9 cellular contexts compared by ENCODE assay signal in genomic region chr1:225454067-225454618, GRCh38. TPM values are rescaled to one million over a fixed set of nuclear protein-coding genes. Genes with fewer than 3 reads are reported as not detected.
DNase-seq lines count a peak whose midpoint lies in the region; ATAC-seq and TF ChIP-seq lines count a peak whose summit lies in the region.
"Had no signal": no experiment of that assay in that cellular context is flagged by ENCODE, and none has a peak within 500 bp of the region (broad histone marks: within the 10 kb centered on the region; RNA-seq: fewer than 3 reads in every experiment).

No MANE protein-coding gene starts in this region.

- H3K27me3 Mint-ChIP-seq in T-helper 1 cell treated with Interleukin-12 subunit alpha and Interleukin-12 subunit beta and Interleukin-4 antibody, amounts not matched to agents 30 μg/mL and 1 μg/mL, for 36 hours (ENCODE audit: low read depth), result no peaks in the 10 kb centered on the region

- H3K4ac ChIP-seq in IMR-90 (ENCODE audit: low read depth, low read length), result no peak overlapping the region

- intact Hi-C loops in IMR-90 (cut with micrococcal nuclease) (no loop called here), right lobe of liver (cut with DNase I) (no loop called here)

- H3K79me1 ChIP-seq in IMR-90 (ENCODE audit: low read depth in 1 of 2, low read length in 2 of 2), result no peaks in the 10 kb centered on the region

- H2BK120ac ChIP-seq in IMR-90 (ENCODE audit: low read depth, low read length), result no peak overlapping the region

- H4K91ac ChIP-seq in IMR-90 (ENCODE audit: insufficient read depth, low read depth, low read length), result no peak overlapping the region

- peaks cover 38% of the 10 kb centered on the region for H3K4me1 Mint-ChIP-seq in T-helper 1 cell treated with Interleukin-12 subunit alpha and Interleukin-12 subunit beta and Interleukin-4 antibody, amounts not matched to agents 30 μg/mL and 1 μg/mL, for 36 hours (ENCODE audit: low read depth)

- peaks cover 7% of the 10 kb centered on the region for H3K9me1 ChIP-seq in IMR-90 (ENCODE audit: insufficient read depth, low read length)

- no peak overlapping the region for H2BK15ac ChIP-seq in IMR-90 (ENCODE audit: low read depth, low read length)

- no peak overlapping the region for H2AK5ac ChIP-seq in IMR-90 (ENCODE audit: low read depth, low read length)

- no peak overlapping the region for H2BK20ac ChIP-seq in IMR-90 (ENCODE audit: low read depth, low read length)

- peak; percentile 15 for ATAC-seq in IMR-90 (ENCODE audit: low read depth)
- peak; percentile 76 to 93 (median 82) for ATAC-seq in right lobe of liver
- no peak for ATAC-seq in GM19455 (IDR thresholded peaks at IDR 0.05; ENCODE audit: unreplicated experiment)

- DNase-seq in DMS153 treated with DMSO at 0.1 percent for 48 hours (lab: John Stamatoyannopoulos, UW; ENCODE audit: unreplicated experiment), result peak; percentile 90
- peak; percentile 31 for DNase-seq in IMR-90
- no peak for DNase-seq in right lobe of liver
- DNase-seq in OCI-M1 (lab: John Stamatoyannopoulos, UW), result no peak
- no peak for DNase-seq in stimulated activated naive CD4-positive, alpha-beta T cell (lab: John Stamatoyannopoulos, UW)
- no peak for DNase-seq in activated CD4-positive, CD25-positive, alpha-beta regulatory T cell treated with anti-CD3 and anti-CD28 coated beads, Interleukin-2, amount 50 U/mL, for 72 hours

- TF ChIP-seq CTCF in IMR-90 (conservative IDR thresholded peaks at IDR 0.05; ENCODE audit: low read depth, low read length) (no peak), right lobe of liver (IDR thresholded peaks at IDR 0.05) (no peak)

- 20% methylated on average over 1 of the region's 4 CpGs; no CpG with 5 or more reads in 1 of the 2 experiments for WGBS in IMR-90 (ENCODE audit: extremely low coverage in 2 of 2, insufficient read length in 1 of 2), 2 experiments
- WGBS in right lobe of liver (ENCODE audit: insufficient coverage, low coverage, low lambda C conversion rate, missing lambda C conversion rate), result 8% methylated on average over 4 of the region's 4 CpGs

- TF ChIP-seq RAD21 in IMR-90 (IDR thresholded peaks at IDR 0.05; ENCODE audit: low read length), result no peak

- H3K23ac ChIP-seq in IMR-90 (ENCODE audit: low read depth, low read length), result no peak overlapping the region

- no peak overlapping the region for H3K14ac ChIP-seq in IMR-90 (replicated peaks; ENCODE audit: low read depth, low read length)

- H2AK9ac ChIP-seq in IMR-90 (replicated peaks; ENCODE audit: low read depth, low read length, poor library complexity), result no peak overlapping the region

- BruUV-seq in IMR-90 (replicated peaks; lab: Mats Ljungman, UMichigan), result no TSS peak

- H2BK5ac ChIP-seq in IMR-90 (ENCODE audit: low read depth, low read length, poor library complexity, severe bottlenecking), result peak overlapping the region; percentile 9

- dilution Hi-C loops in IMR-90 (cut with HindIII; ENCODE audit: low sequenced_read_pairs, unreplicated experiment), result loop anchor here (25.0 kb wide), 1 partner anchor 533 kb away; the partner anchor contains the start of gene SDE2

- H3K27me3 ChIP-seq in IMR-90 (ENCODE audit: control insufficient read depth, insufficient read depth, low read length), result no peaks in the 10 kb centered on the region
- no peaks in the 10 kb centered on the region for H3K27me3 ChIP-seq in right lobe of liver

- H3K27ac ChIP-seq in IMR-90 (ENCODE audit: insufficient read depth, low read length) (no peak overlapping the region), right lobe of liver (peak overlapping the region in 2 of 3 donors; percentile 33 to 41)

- H3K27ac Mint-ChIP-seq in T-helper 1 cell treated with Interleukin-12 subunit alpha and Interleukin-12 subunit beta and Interleukin-4 antibody, amounts not matched to agents 30 μg/mL and 1 μg/mL, for 36 hours, result peak overlapping the region; percentile 87

- in situ Hi-C loops in IMR-90 (cut with MboI; ENCODE audit: low sequenced_read_pairs), result no loop called here

- H3K56ac ChIP-seq in IMR-90 (ENCODE audit: extremely low read depth, insufficient read depth, low read length), result no peak overlapping the region

- peaks cover 3% of the 10 kb centered on the region for H3K36me3 Mint-ChIP-seq in T-helper 1 cell treated with Interleukin-12 subunit alpha and Interleukin-12 subunit beta and Interleukin-4 antibody, amounts not matched to agents 30 μg/mL and 1 μg/mL, for 36 hours (ENCODE audit: low read depth)
- H3K36me3 Mint-ChIP-seq: brain had no signal

- peaks cover 3% of the 10 kb centered on the region; the same call in 1 of the 2 replicates for H4K20me1 ChIP-seq in IMR-90 (ENCODE audit: insufficient read depth, low read length)

- H3K4me2 ChIP-seq in IMR-90 (ENCODE audit: low read depth, low read length), result no peak overlapping the region

- H3K36me3 ChIP-seq in IMR-90 (ENCODE audit: control insufficient read depth, insufficient read depth, low read length) (no peaks in the 10 kb centered on the region), right lobe of liver (no peaks in the 10 kb centered on the region)

- no peak overlapping the region for H4K8ac ChIP-seq in IMR-90 (ENCODE audit: low read depth in 2 of 2, low read length in 2 of 2)

- H3K9me3 ChIP-seq in IMR-90 (ENCODE audit: control insufficient read depth, insufficient read depth, low read length) (no peaks in the 10 kb centered on the region), right lobe of liver (no peaks in the 10 kb centered on the region)

- CTCF ChIA-PET in IMR-90 (lab: Yijun Ruan, JAX), result interaction anchor here (1.3 kb wide), 1 partner anchor 20 kb away, joined by 4 read pairs; no protein-coding TSS in a partner anchor

- POLR2A ChIA-PET in IMR-90 (lab: Charles Lee; ENCODE audit: unreplicated experiment), result interaction anchor here (0.7 kb wide), 1 partner anchor 199 kb away, joined by 3 read pairs; the partner anchor contains the start of gene ENAH

- no peak overlapping the region for H3K9ac ChIP-seq in IMR-90 (ENCODE audit: low read depth, low read length)

- H3K4me3 ChIP-seq in IMR-90 (ENCODE audit: insufficient read depth, low read depth, low read length) (no peak overlapping the region), right lobe of liver (no peak overlapping the region)

- no peaks in the 10 kb centered on the region for H3K9me3 Mint-ChIP-seq in T-helper 1 cell treated with Interleukin-12 subunit alpha and Interleukin-12 subunit beta and Interleukin-4 antibody, amounts not matched to agents 30 μg/mL and 1 μg/mL, for 36 hours

- H4K5ac ChIP-seq in IMR-90 (ENCODE audit: low read depth, low read length), result no peak overlapping the region

- no peak overlapping the region for H2AFZ ChIP-seq in IMR-90 (replicated peaks; ENCODE audit: low read length, poor library complexity)

- peaks cover 4% of the 10 kb centered on the region; the same call in 1 of the 2 replicates for H3K4me1 ChIP-seq in IMR-90 (ENCODE audit: control insufficient read depth, insufficient read depth, low read length)
- peaks cover 0 to 15% (median 3%) of the 10 kb centered on the region in 4 donors for H3K4me1 ChIP-seq in right lobe of liver

- TF ChIP-seq POLR2A in IMR-90 (IDR thresholded peaks at IDR 0.05; ENCODE audit: low read depth, low read length) (no peak), right lobe of liver (IDR thresholded peaks at IDR 0.05) (no peak)

- no peak overlapping the region for H3K18ac ChIP-seq in IMR-90 (ENCODE audit: low read depth, low read length)

- no peak overlapping the region for H3K4me3 Mint-ChIP-seq in T-helper 1 cell treated with Interleukin-12 subunit alpha and Interleukin-12 subunit beta and Interleukin-4 antibody, amounts not matched to agents 30 μg/mL and 1 μg/mL, for 36 hours

TF ChIP-seq in IMR-90, 13 proteins besides CTCF, POLR2A, EP300 and RAD21:
- no peak for TF ChIP-seq SMC3 (IDR thresholded peaks at IDR 0.05; ENCODE audit: low read depth, low read length)
- no peak for TF ChIP-seq BHLHE40 (IDR thresholded peaks at IDR 0.05; ENCODE audit: low read depth, low read length)
- peak; percentile 68 for TF ChIP-seq CEBPB (IDR thresholded peaks at IDR 0.05; ENCODE audit: low read depth, low read length)
- no peak for TF ChIP-seq CHD1 (IDR thresholded peaks at IDR 0.05; ENCODE audit: low read depth, low read length)
- no peak for TF ChIP-seq MXI1 (IDR thresholded peaks at IDR 0.05; ENCODE audit: borderline replicate concordance, low read depth, low read length)
- no peak for TF ChIP-seq RFX5 (IDR thresholded peaks at IDR 0.05; ENCODE audit: low read depth, low read length)
- no peak for TF ChIP-seq MAFK (IDR thresholded peaks at IDR 0.05; ENCODE audit: low read depth, low read length)
TF ChIP-seq in IMR-90: peak in this region for 1.

RNA-seq across cellular contexts. Expression of gene LBR, which starts 26.3 kb away (rescaled TPM):
- total RNA-seq in IMR-90 (2012; rRNA removed) (21.3 and 37.5 TPM in 2 replicates), right lobe of liver (10 to 100 TPM; 21.9 to 41.8 (median 31.4) TPM)
- polyA plus RNA-seq in IMR-90 (2012; rRNA removed), result 18.2 and 24.9 TPM in 2 replicates
- 5.2 and 5.4 TPM in 2 replicates for polyA plus RNA-seq in IMR-90 (2012; cell fraction: cytosol; rRNA removed)
- polyA plus RNA-seq in IMR-90 (2012; cell fraction: nucleus; rRNA removed; ENCODE audit: low replicate concordance), result 9.9 and 32.7 TPM in 2 replicates

Comparison
In these comparisons a context has a peak if more than half of its experiments do, and no peak if none do; other contexts are left out.
1. DNase-seq: peak in DMS153 treated with DMSO at 0.1 percent for 48 hours (single experiment) and IMR-90 (single experiment); none in right lobe of liver (0 of 3), OCI-M1 (single experiment), stimulated activated naive CD4-positive, alpha-beta T cell (0 of 6) and activated CD4-positive, CD25-positive, alpha-beta regulatory T cell treated with anti-CD3 and anti-CD28 coated beads, Interleukin-2, amount 50 U/mL, for 72 hours (single experiment).